ENCODE assay signal across 26 cellular contexts in the genomic region with DNA sequence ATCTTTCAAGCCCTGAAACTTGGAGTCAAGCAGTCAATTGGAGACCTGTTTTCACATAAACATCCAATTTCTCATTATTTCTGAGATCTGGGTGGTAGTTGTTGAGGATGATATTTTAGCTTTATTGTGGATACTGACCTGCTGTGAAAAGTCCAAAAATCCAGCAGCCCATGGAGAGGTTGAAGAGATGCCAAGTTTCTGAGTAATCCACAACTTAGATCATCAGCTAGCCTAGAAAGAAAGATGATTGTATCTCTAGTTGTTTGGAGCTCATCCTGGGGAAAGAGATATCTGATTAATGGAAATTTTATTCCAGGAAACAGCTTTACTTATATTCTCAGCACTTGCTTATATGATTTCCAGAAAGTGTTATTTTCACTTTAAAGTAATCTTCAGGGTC. TPM values are rescaled to one million over a fixed set of nuclear protein-coding genes. Genes with fewer than 3 reads are reported as not detected.
A peak's percentile ranks its signal among the peaks of the same experiment; 100 is the strongest.
DNase-seq lines count a peak whose midpoint lies in the region; ATAC-seq, FAIRE-seq and TF ChIP-seq lines count a peak whose summit lies in the region.
"Had no signal": no experiment of that assay in that cellular context is flagged by ENCODE, and none has a peak within 500 bp of the region (broad histone marks: within the 10 kb centered on the region; RNA-seq: fewer than 3 reads in every experiment).

No MANE protein-coding gene starts in this region.

- H3K9me3 Mint-ChIP-seq in chondrocyte (ENCODE audit: low read depth): peaks cover 3% of the 10 kb centered on the region

- H3K4me1 ChIP-seq in liver (ENCODE audit: control insufficient read depth in 4 of 4, insufficient read depth in 4 of 4, low read length in 3 of 4) (no peaks in the 10 kb centered on the region), HepG2 (ENCODE audit: insufficient read depth, low read length) (no peaks in the 10 kb centered on the region), mesenchymal stem cell (ENCODE audit: control insufficient read depth, insufficient read depth, low read depth, low read length) (no peaks in the 10 kb centered on the region), sigmoid colon (no peaks in the 10 kb centered on the region)

- H3K27ac ChIP-seq in liver (ENCODE audit: low read depth in 1 of 2, low read length in 2 of 2): no peak overlapping the region
- no peak overlapping the region for H3K27ac ChIP-seq in HepG2 (ENCODE audit: extremely low read length, insufficient read depth, low read length)
- H3K27ac ChIP-seq in mesenchymal stem cell (ENCODE audit: low read length, poor library complexity, severe bottlenecking): no peak overlapping the region
- H3K27ac ChIP-seq in sigmoid colon: no peak overlapping the region
- H3K27ac ChIP-seq: PC-9, RWPE1 had no signal

- FAIRE-seq in HepG2 (lab: Jason Lieb, UNC): no peak
- FAIRE-seq: GM18507, K562 had no signal

- H2BK15ac ChIP-seq in mesenchymal stem cell (ENCODE audit: low read depth, poor library complexity, severe bottlenecking): no peak overlapping the region

- CTCF ChIA-PET in HepG2 (lab: Yijun Ruan, JAX; ENCODE audit: low intra/inter-chr PET ratio, low total read pairs): no interaction called here

- POLR2A ChIA-PET in HepG2 (lab: Yijun Ruan, JAX): no interaction called here

- no peak overlapping the region for H2BK120ac ChIP-seq in mesenchymal stem cell (ENCODE audit: low read depth, low read length)

- H3K14ac ChIP-seq in mesenchymal stem cell (ENCODE audit: low read length in 2 of 2): no peak overlapping the region

- H3K4me1 Mint-ChIP-seq in chondrocyte (ENCODE audit: low read depth): no peaks in the 10 kb centered on the region

- intact Hi-C loops in HepG2 (cut with micrococcal nuclease; ENCODE audit: unreplicated experiment): no loop called here
- intact Hi-C loops in sigmoid colon (cut with DNase I): no loop called here

- no peak for ATAC-seq in HepG2
- ATAC-seq: K562 had no signal

- no peak overlapping the region for H3K4me3 Mint-ChIP-seq in chondrocyte (ENCODE audit: unreplicated experiment)

- TF ChIP-seq CTCF in liver (IDR thresholded peaks at IDR 0.05; ENCODE audit: low read depth, low read length, missing input control) (no peak), HepG2 (CRISPR knock-in tag; IDR thresholded peaks at IDR 0.05) (no peak), choroid plexus epithelial cell (conservative IDR thresholded peaks at IDR 0.05; ENCODE audit: low read depth, low read length) (no peak), chondrocyte (IDR thresholded peaks at IDR 0.05) (no peak), sigmoid colon (IDR thresholded peaks at IDR 0.05) (no peak)

- H3K9me3 ChIP-seq in liver (ENCODE audit: control insufficient read depth in 4 of 4, low read length in 3 of 4) (no peaks in the 10 kb centered on the region), HepG2 (ENCODE audit: low read length) (no peaks in the 10 kb centered on the region), mesenchymal stem cell (ENCODE audit: control insufficient read depth, low read length) (no peaks in the 10 kb centered on the region), sigmoid colon (no peaks in the 10 kb centered on the region)

- H2AFZ ChIP-seq in HepG2 (ENCODE audit: low read length) (no peak overlapping the region), mesenchymal stem cell (ENCODE audit: low read depth, low read length) (no peak overlapping the region)
- H2AFZ ChIP-seq: PC-9 had no signal

- TF ChIP-seq RAD21 in liver (IDR thresholded peaks at IDR 0.05) (no peak), HepG2 (CRISPR knock-in tag; IDR thresholded peaks at IDR 0.05) (no peak)

- H4K20me1 ChIP-seq in HepG2 (ENCODE audit: insufficient read depth, low read length): no peaks in the 10 kb centered on the region

- no peaks in the 10 kb centered on the region for H3K79me2 ChIP-seq in HepG2 (ENCODE audit: insufficient read depth, low read length)

- no peak overlapping the region for H3K18ac ChIP-seq in mesenchymal stem cell (ENCODE audit: low read depth in 1 of 2, low read length in 2 of 2)

- no peaks in the 10 kb centered on the region for H3K79me1 ChIP-seq in mesenchymal stem cell (replicated peaks; ENCODE audit: low read length, poor library complexity, severe bottlenecking)

- H3K4me3 ChIP-seq in liver (ENCODE audit: low read depth in 1 of 3, low read length in 3 of 3): no peak overlapping the region
- no peak overlapping the region for H3K4me3 ChIP-seq in HepG2 (replicated peaks in 1 of 3; ENCODE audit: insufficient read depth in 1 of 3, low read depth in 2 of 3, low read length in 3 of 3)
- no peak overlapping the region for H3K4me3 ChIP-seq in choroid plexus epithelial cell (ENCODE audit: low read depth, low read length)
- H3K4me3 ChIP-seq in mesenchymal stem cell (ENCODE audit: insufficient read depth in 1 of 2, low read depth in 1 of 2, low read length in 2 of 2): no peak overlapping the region
- no peak overlapping the region for H3K4me3 ChIP-seq in sigmoid colon
- H3K4me3 ChIP-seq: K562, PC-9 had no signal

- H3K27me3 Mint-ChIP-seq in chondrocyte (ENCODE audit: low read depth): peaks cover 1% of the 10 kb centered on the region

- no peak overlapping the region for H3K4ac ChIP-seq in mesenchymal stem cell (ENCODE audit: low read depth in 1 of 2, low read length in 2 of 2)

- H2AK5ac ChIP-seq in mesenchymal stem cell (ENCODE audit: low read length, severe bottlenecking): no peak overlapping the region

- no peak for DNase-seq in HepG2 (ENCODE audit: low spot score)
- peak; percentile 3 for DNase-seq in choroid plexus epithelial cell (ENCODE audit: low read depth)
- DNase-seq in mesenchymal stem cell: peak; percentile 14
- DNase-seq in activated CD4-positive, alpha-beta T cell treated with anti-CD3 and anti-CD28 coated beads for 48 hours: no peak
- DNase-seq in chondrocyte (ENCODE audit: low spot score): no peak
- no peak for DNase-seq in sigmoid colon
- DNase-seq: Calu3, DND-41, H7, Kasumi-1, MV-4-11, NCI-H1105, NCI-H1436 treated with DMSO at 0.1 percent for 48 hours, NCI-H187 treated with DMSO at 0.1 percent for 48 hours, NCI-H526, PC-9, SHP77 had no signal

- in situ Hi-C loops in HepG2 (cut with HindIII; ENCODE audit: extremely low pct_ligation_motif_present, low pct_unique_long_range_greater_than_20kb): no loop called here

- TF ChIP-seq EP300 in HepG2 (IDR thresholded peaks at IDR 0.05; ENCODE audit: low read depth in 2 of 2, low read length in 2 of 2): no peak
- TF ChIP-seq EP300 in HepG2 (CRISPR knock-in tag; IDR thresholded peaks at IDR 0.05; ENCODE audit: borderline replicate concordance): no peak
- TF ChIP-seq EP300 in sigmoid colon (IDR thresholded peaks at IDR 0.05): no peak

- H2BK5ac ChIP-seq in mesenchymal stem cell (ENCODE audit: low read depth, low read length, poor library complexity, severe bottlenecking): no peak overlapping the region

- no peak overlapping the region for H3K9ac ChIP-seq in liver (ENCODE audit: low read depth in 1 of 2, low read length in 2 of 2)
- no peak overlapping the region for H3K9ac ChIP-seq in HepG2 (ENCODE audit: insufficient read depth, low read depth, low read length)
- no peak overlapping the region for H3K9ac ChIP-seq in mesenchymal stem cell (ENCODE audit: low read length)

- H4K8ac ChIP-seq in mesenchymal stem cell (ENCODE audit: low read length): no peak overlapping the region

- H3K36me3 Mint-ChIP-seq in chondrocyte (ENCODE audit: low read depth): no peaks in the 10 kb centered on the region

- no peak overlapping the region for H2BK12ac ChIP-seq in mesenchymal stem cell (ENCODE audit: low read length in 2 of 2)

- no peak overlapping the region for H3K27ac Mint-ChIP-seq in chondrocyte (ENCODE audit: unreplicated experiment)

- H3K4me2 ChIP-seq in HepG2 (ENCODE audit: low read depth, low read length): no peak overlapping the region
- H3K4me2 ChIP-seq in mesenchymal stem cell (ENCODE audit: low read length, poor library complexity, severe bottlenecking): no peak overlapping the region
- H3K4me2 ChIP-seq: PC-9 had no signal

- TF ChIP-seq POLR2A in HepG2 (IDR thresholded peaks at IDR 0.05; ENCODE audit: insufficient read depth in 1 of 2, low read depth in 2 of 2, low read length in 2 of 2): no peak
- TF ChIP-seq POLR2A in sigmoid colon (IDR thresholded peaks at IDR 0.05): no peak

- no peak overlapping the region for H4K91ac ChIP-seq in mesenchymal stem cell (ENCODE audit: low read length)

- BruUV-seq in HepG2 (replicated peaks; lab: Mats Ljungman, UMichigan): no TSS peak

- H3K23ac ChIP-seq in mesenchymal stem cell (ENCODE audit: low read length in 2 of 2): no peak overlapping the region

- H3K36me3 ChIP-seq in liver (ENCODE audit: control insufficient read depth in 4 of 4, insufficient read depth in 3 of 4, low read depth in 1 of 4, low read length in 3 of 4) (no peaks in the 10 kb centered on the region), HepG2 (replicated peaks in 1 of 2; ENCODE audit: control insufficient read depth in 1 of 2, insufficient read depth in 2 of 2, low read length in 2 of 2) (no peaks in the 10 kb centered on the region), mesenchymal stem cell (ENCODE audit: control insufficient read depth in 1 of 2, insufficient read depth in 2 of 2, low read depth in 1 of 2, low read length in 2 of 2) (no peaks in the 10 kb centered on the region), sigmoid colon (no peaks in the 10 kb centered on the region)

- H3K27me3 ChIP-seq in liver (ENCODE audit: control insufficient read depth in 4 of 4, insufficient read depth in 4 of 4, low read length in 3 of 4) (no peaks in the 10 kb centered on the region), HepG2 (ENCODE audit: control insufficient read depth in 1 of 2, insufficient read depth in 2 of 2, low read length in 2 of 2) (no peaks in the 10 kb centered on the region), mesenchymal stem cell (ENCODE audit: control insufficient read depth in 1 of 2, insufficient read depth in 1 of 2, low read length in 2 of 2) (peaks cover 0 to 29% of the 10 kb centered on the region in 2 experiments), sigmoid colon (no peaks in the 10 kb centered on the region)

RNA-seq across cellular contexts. Expression of a gene that starts 48.6 kb away (rescaled TPM):
- not detected for total RNA-seq in liver
- polyA plus RNA-seq in liver: under 1 TPM in 1 of 2 donors, not detected in 1; 0.01 TPM
- total RNA-seq in HepG2 (2016; rRNA removed; fragmentation: Illumina TruSeq; extraction: Trizol): not detected in 2 replicates
- not detected in 2 replicates for total RNA-seq in HepG2 (2016; cell fraction: cytosol; rRNA removed; fragmentation: Illumina TruSeq; extraction: Trizol; ENCODE audit: low read depth)
- not detected in 2 replicates for total RNA-seq in HepG2 (2016; cell fraction: insoluble cytoplasmic fraction; rRNA removed; fragmentation: Illumina TruSeq; extraction: Trizol)
- total RNA-seq in HepG2 (2016; cell fraction: membrane; rRNA removed; fragmentation: Illumina TruSeq; extraction: Trizol): not detected in 2 replicates
- not detected in 2 replicates for total RNA-seq in HepG2 (2016; cell fraction: nucleus; rRNA removed; fragmentation: Illumina TruSeq; extraction: Trizol)
- not detected in 2 replicates for polyA plus RNA-seq in HepG2 (2011; rRNA removed)
- not detected in 2 replicates for polyA plus RNA-seq in HepG2 (2011; cell fraction: cytosol; rRNA removed)
- polyA plus RNA-seq in HepG2 (2011; cell fraction: nucleus; rRNA removed): not detected in 2 replicates
- not detected in 2 replicates for polyA plus RNA-seq in HepG2 (2012)
- polyA plus RNA-seq in HepG2 (2016; cell fraction: cytosol; fragmentation: Illumina TruSeq; extraction: Trizol; ENCODE audit: low read depth): not detected in 2 replicates
- not detected in 2 replicates for polyA plus RNA-seq in HepG2 (2016; cell fraction: insoluble cytoplasmic fraction; fragmentation: Illumina TruSeq; extraction: Trizol; ENCODE audit: low read depth)
- polyA plus RNA-seq in HepG2 (2016; cell fraction: membrane; fragmentation: Illumina TruSeq; extraction: Trizol; ENCODE audit: low read depth): not detected in 2 replicates
- polyA plus RNA-seq in HepG2 (2016; cell fraction: nucleus; fragmentation: Illumina TruSeq; extraction: Trizol; ENCODE audit: insufficient read depth, low read depth): not detected in 2 replicates
- polyA minus RNA-seq in HepG2 (2011; rRNA and poly(A)+ RNA removed; ENCODE audit: low replicate concordance): not detected in 2 replicates
- polyA minus RNA-seq in HepG2 (2011; cell fraction: cytosol; rRNA and poly(A)+ RNA removed): not detected in 2 replicates
- polyA minus RNA-seq in HepG2 (2011; cell fraction: nucleus; rRNA and poly(A)+ RNA removed): not detected in 2 replicates
- 0.29 TPM for polyA plus RNA-seq in mesenchymal stem cell (2013, experiment 1 of 2)
- 0.29 TPM for polyA plus RNA-seq in mesenchymal stem cell (2013, experiment 2 of 2)
- total RNA-seq in chondrocyte: not detected in 3 replicates
- total RNA-seq in sigmoid colon: 1 to 10 TPM in 1 of 4 donors, under 1 TPM in 3; 0.14 to 1.4 (median 0.26) TPM
- polyA plus RNA-seq in sigmoid colon: under 1 TPM in 2 of 3 donors, not detected in 1; under 0.01 to 0.06 TPM
- total RNA-seq: A172, Calu3, HT1080, K562, M059J, PC-9, SK-MEL-5 had no signal
- polyA plus RNA-seq: BJ, K562 had no signal

RNA-seq across cellular contexts. Expression of a gene that starts 50.8 kb away (rescaled TPM):
- total RNA-seq in liver (10 to 100 TPM in 1 of 2 donors, under 1 TPM in 1; 0.09 to 16.2 TPM), HepG2 (2016; rRNA removed; fragmentation: Illumina TruSeq; extraction: Trizol) (not detected in 2 replicates), chondrocyte (not detected in 3 replicates), sigmoid colon (1 to 10 TPM; 1.4 to 4.1 (median 2.4) TPM)
- polyA plus RNA-seq in liver (1 to 10 TPM in 1 of 2 donors, under 1 TPM in 1; 0.96 to 4.3 TPM), HepG2 (2011; rRNA removed) (not detected in 2 replicates), sigmoid colon (under 1 TPM in 2 of 3 donors, not detected in 1; 0.12 to 0.60 TPM)
- not detected in 2 replicates for total RNA-seq in HepG2 (2016; cell fraction: cytosol; rRNA removed; fragmentation: Illumina TruSeq; extraction: Trizol; ENCODE audit: low read depth)
- not detected in 2 replicates for total RNA-seq in HepG2 (2016; cell fraction: insoluble cytoplasmic fraction; rRNA removed; fragmentation: Illumina TruSeq; extraction: Trizol)
- not detected in 2 replicates for total RNA-seq in HepG2 (2016; cell fraction: membrane; rRNA removed; fragmentation: Illumina TruSeq; extraction: Trizol)
- total RNA-seq in HepG2 (2016; cell fraction: nucleus; rRNA removed; fragmentation: Illumina TruSeq; extraction: Trizol): not detected in 2 replicates
- not detected in 2 replicates for polyA plus RNA-seq in HepG2 (2011; cell fraction: cytosol; rRNA removed)
- polyA plus RNA-seq in HepG2 (2011; cell fraction: nucleus; rRNA removed): not detected in 2 replicates
- polyA plus RNA-seq in HepG2 (2012): not detected in 2 replicates
- polyA plus RNA-seq in HepG2 (2016; cell fraction: cytosol; fragmentation: Illumina TruSeq; extraction: Trizol; ENCODE audit: low read depth): not detected in 2 replicates
- not detected in 2 replicates for polyA plus RNA-seq in HepG2 (2016; cell fraction: insoluble cytoplasmic fraction; fragmentation: Illumina TruSeq; extraction: Trizol; ENCODE audit: low read depth)
- not detected in 2 replicates for polyA plus RNA-seq in HepG2 (2016; cell fraction: membrane; fragmentation: Illumina TruSeq; extraction: Trizol; ENCODE audit: low read depth)
- not detected in 2 replicates for polyA plus RNA-seq in HepG2 (2016; cell fraction: nucleus; fragmentation: Illumina TruSeq; extraction: Trizol; ENCODE audit: insufficient read depth, low read depth)
- not detected in 2 replicates for polyA minus RNA-seq in HepG2 (2011; rRNA and poly(A)+ RNA removed; ENCODE audit: low replicate concordance)
- polyA minus RNA-seq in HepG2 (2011; cell fraction: cytosol; rRNA and poly(A)+ RNA removed): not detected in 2 replicates
- polyA minus RNA-seq in HepG2 (2011; cell fraction: nucleus; rRNA and poly(A)+ RNA removed): not detected in 2 replicates
- 3.4 TPM for polyA plus RNA-seq in mesenchymal stem cell (2013, experiment 1 of 2)
- 3.3 TPM for polyA plus RNA-seq in mesenchymal stem cell (2013, experiment 2 of 2)
- total RNA-seq: A172, Calu3, HT1080, M059J, PC-9, SK-MEL-5 had no signal
- polyA plus RNA-seq: BJ had no signal

Comparison
In these comparisons a context has a peak if more than half of its experiments do, and no peak if none do; other contexts are left out.
1. DNase-seq: peak in choroid plexus epithelial cell (single experiment) and mesenchymal stem cell (single experiment); none in HepG2 (single experiment), activated CD4-positive, alpha-beta T cell treated with anti-CD3 and anti-CD28 coated beads for 48 hours (single experiment), chondrocyte (single experiment) and sigmoid colon (single experiment).